ENCODE assay signal across 1 cellular context in genomic region chr1:12619396-12620141, GRCh38.
A peak's percentile ranks its signal among the peaks of the same experiment; 100 is the strongest.
TF ChIP-seq lines count a peak whose summit lies in the region.

No MANE protein-coding gene starts in this region.

TF ChIP-seq in HepG2, 621 proteins besides CTCF, POLR2A, EP300 and RAD21 (continued from another document and continues in another):
- TF ChIP-seq ZBED4 (CRISPR knock-in tag; IDR thresholded peaks at IDR 0.05; ENCODE audit: borderline replicate concordance) = no peak; the same call in 1 of the 2 replicates
- TF ChIP-seq ZNF234 (CRISPR knock-in tag; conservative IDR thresholded peaks at IDR 0.05) = 0 out of 2 replicates have a peak, but pooled peaks have one; percentile 64
- TF ChIP-seq PLSCR1 (CRISPR knock-in tag; IDR thresholded peaks at IDR 0.05; ENCODE audit: borderline replicate concordance) = no peak
- no peak for TF ChIP-seq NPAS2 (CRISPR knock-in tag; IDR thresholded peaks at IDR 0.05; ENCODE audit: borderline replicate concordance)
- no peak for TF ChIP-seq ZBTB44 (CRISPR knock-in tag; IDR thresholded peaks at IDR 0.05)
- TF ChIP-seq RFX1 (IDR thresholded peaks at IDR 0.05) = no peak
- TF ChIP-seq CBFB (CRISPR knock-in tag; IDR thresholded peaks at IDR 0.05) = no peak
- no peak for TF ChIP-seq CERS6 (CRISPR knock-in tag; IDR thresholded peaks at IDR 0.05)
- no peak for TF ChIP-seq NFKBIZ (CRISPR knock-in tag; IDR thresholded peaks at IDR 0.05)
- TF ChIP-seq MAZ (IDR thresholded peaks at IDR 0.05; ENCODE audit: borderline replicate concordance, low read depth, low read length) = no peak
- peak; percentile 50; the same call in 1 of the 2 replicates for TF ChIP-seq MAZ (CRISPR knock-in tag; IDR thresholded peaks at IDR 0.05; ENCODE audit: low read depth)
- TF ChIP-seq SOX5 (CRISPR knock-in tag; IDR thresholded peaks at IDR 0.05; ENCODE audit: borderline replicate concordance) = no peak
- no peak for TF ChIP-seq NR1H2 (CRISPR knock-in tag; IDR thresholded peaks at IDR 0.05; ENCODE audit: borderline replicate concordance, low read depth)
- no peak for TF ChIP-seq ZNF569 (CRISPR knock-in tag; IDR thresholded peaks at IDR 0.05; ENCODE audit: borderline replicate concordance)
- TF ChIP-seq ZNF180 (CRISPR knock-in tag; IDR thresholded peaks at IDR 0.05; ENCODE audit: borderline replicate concordance, low read depth) = no peak
- TF ChIP-seq FOXO4 (CRISPR knock-in tag; conservative IDR thresholded peaks at IDR 0.05) = no peak
- no peak for TF ChIP-seq CREB1 (IDR thresholded peaks at IDR 0.05)
- no peak; the same call in 1 of the 2 replicates for TF ChIP-seq CREB1 (CRISPR knock-in tag; IDR thresholded peaks at IDR 0.05)
- no peak for TF ChIP-seq JUND (CRISPR knock-in tag; IDR thresholded peaks at IDR 0.05)
- TF ChIP-seq ARID2 (CRISPR knock-in tag; IDR thresholded peaks at IDR 0.05; ENCODE audit: borderline replicate concordance) = no peak
- peak; percentile 15; the same call in 1 of the 2 replicates for TF ChIP-seq ZNF788 (CRISPR knock-in tag; IDR thresholded peaks at IDR 0.05; ENCODE audit: borderline replicate concordance)
- no peak; the same call in 1 of the 2 replicates for TF ChIP-seq ZC3H4 (CRISPR knock-in tag; IDR thresholded peaks at IDR 0.05; ENCODE audit: borderline replicate concordance)
- TF ChIP-seq NAIF1 (CRISPR knock-in tag; IDR thresholded peaks at IDR 0.05; ENCODE audit: borderline replicate concordance) = no peak
- TF ChIP-seq POLR2AphosphoS5 (IDR thresholded peaks at IDR 0.05; ENCODE audit: low read depth, low read length) = no peak; the same call in 1 of the 2 replicates
- TF ChIP-seq ZNF740 (CRISPR knock-in tag; IDR thresholded peaks at IDR 0.05) = no peak
- no peak for TF ChIP-seq NFRKB (IDR thresholded peaks at IDR 0.05)
- no peak for TF ChIP-seq GMEB1 (CRISPR knock-in tag; IDR thresholded peaks at IDR 0.05; ENCODE audit: borderline replicate concordance)
- TF ChIP-seq ZNF343 (CRISPR knock-in tag; IDR thresholded peaks at IDR 0.05) = peak; percentile 80; the same call in 1 of the 2 replicates
- no peak for TF ChIP-seq SP140L (CRISPR knock-in tag; IDR thresholded peaks at IDR 0.05; ENCODE audit: borderline replicate concordance)
- no peak for TF ChIP-seq GPN1 (CRISPR knock-in tag; IDR thresholded peaks at IDR 0.05; ENCODE audit: borderline replicate concordance)
- TF ChIP-seq ZNF138 (CRISPR knock-in tag; IDR thresholded peaks at IDR 0.05; ENCODE audit: low read depth) = no peak
- no peak for TF ChIP-seq SRF (IDR thresholded peaks at IDR 0.05; ENCODE audit: low read depth, low read length)
- TF ChIP-seq ZBTB10 (CRISPR knock-in tag; IDR thresholded peaks at IDR 0.05; ENCODE audit: borderline replicate concordance) = no peak
- TF ChIP-seq KAT2B (IDR thresholded peaks at IDR 0.05; ENCODE audit: borderline replicate concordance, low read depth, low read length) = no peak
- no peak for TF ChIP-seq SP1 (IDR thresholded peaks at IDR 0.05)
- TF ChIP-seq SP1 (CRISPR knock-in tag; IDR thresholded peaks at IDR 0.05) = no peak; the same call in 1 of the 2 replicates
- TF ChIP-seq ZNF530 (CRISPR knock-in tag; IDR thresholded peaks at IDR 0.05; ENCODE audit: low read depth) = no peak
- TF ChIP-seq ZFY (CRISPR knock-in tag; IDR thresholded peaks at IDR 0.05) = no peak
- no peak for TF ChIP-seq ZNF660 (CRISPR knock-in tag; IDR thresholded peaks at IDR 0.05; ENCODE audit: borderline replicate concordance, low read depth)
- TF ChIP-seq CREB3 (CRISPR knock-in tag; IDR thresholded peaks at IDR 0.05) = no peak
- TF ChIP-seq ARNT2 (CRISPR knock-in tag; IDR thresholded peaks at IDR 0.05; ENCODE audit: low read depth) = no peak
- TF ChIP-seq ZSCAN30 (CRISPR knock-in tag; IDR thresholded peaks at IDR 0.05) = no peak
- TF ChIP-seq ZBTB34 (CRISPR knock-in tag; IDR thresholded peaks at IDR 0.05) = no peak
- no peak for TF ChIP-seq ZNF576 (CRISPR knock-in tag; IDR thresholded peaks at IDR 0.05)
- TF ChIP-seq CSRNP1 (CRISPR knock-in tag; IDR thresholded peaks at IDR 0.05) = no peak
